ENCODE assay signal across 8 cellular contexts in genomic region chr11:5689551-5689983, GRCh38. TPM values are rescaled to one million over a fixed set of nuclear protein-coding genes. Genes with fewer than 3 reads are reported as not detected.
DNase-seq lines count a peak whose midpoint lies in the region; ATAC-seq lines count a peak whose summit lies in the region.

TSS of gene TRIM22 (plus strand) at chr11:5689790. CDS start at chr11:5696233, 6,443 bp downstream.

- DNase-seq in MG63 (peak; percentile 26), epithelial cell of prostate (ENCODE audit: low read depth, low spot score) (peak; percentile 20), stromal cell of bone marrow (ENCODE audit: low read depth) (peak; percentile 88), epidermal melanocyte (ENCODE audit: insufficient read length, low spot score) (no peak)
- DNase-seq in activated CD8-positive, alpha-beta memory T cell treated with anti-CD3 and anti-CD28 coated beads, Interleukin-2, amount 50 U/mL, for 4 hours, result peak; percentile 32

- peaks cover 12% of the 10 kb centered on the region; the same call in 1 of the 2 replicates for H3K4me1 ChIP-seq in ES-I3 (ENCODE audit: insufficient read depth, low read length)
- H3K4me1 ChIP-seq in mucosa of stomach (ENCODE audit: control insufficient read depth, insufficient read depth, low read length), result peaks cover 16% of the 10 kb centered on the region

- peak within 1 kb of the TSS; percentile 56 for H3K9ac ChIP-seq in ES-I3 (ENCODE audit: low read depth, low read length)
- H3K9ac ChIP-seq in mucosa of stomach (ENCODE audit: low read length), result peak within 1 kb of the TSS; percentile 88

- H3K9me3 ChIP-seq in ES-I3 (ENCODE audit: control insufficient read depth, insufficient read depth, low read length) (no peaks in the 10 kb centered on the region; the same call in 1 of the 2 replicates), MG63 (no peaks in the 10 kb centered on the region), mucosa of stomach (ENCODE audit: control insufficient read depth, low read length) (no peaks in the 10 kb centered on the region)

- peak; percentile 69 for ATAC-seq in GM21825 (IDR thresholded peaks at IDR 0.05; ENCODE audit: unreplicated experiment)

- peak within 1 kb of the TSS; percentile 36 for H3K4me3 ChIP-seq in MG63
- H3K4me3 ChIP-seq in mucosa of stomach (ENCODE audit: low read length), result peak within 1 kb of the TSS; percentile 48

- H3K27me3 ChIP-seq in MG63 (no peaks in the 10 kb centered on the region), mucosa of stomach (ENCODE audit: control insufficient read depth, insufficient read depth, low read length) (no peaks in the 10 kb centered on the region)

- H3K36me3 ChIP-seq in ES-I3 (ENCODE audit: insufficient read depth, low read length) (no peaks in the 10 kb centered on the region), MG63 (no peaks in the 10 kb centered on the region), mucosa of stomach (ENCODE audit: control insufficient read depth, insufficient read depth, low read length) (no peaks in the 10 kb centered on the region)

- peak within 1 kb of the TSS; percentile 70 for H3K27ac ChIP-seq in epithelial cell of prostate

RNA-seq across cellular contexts. Expression of gene TRIM22, which starts in this region (rescaled TPM):
- 1.7 and 8.8 TPM in 2 replicates for total RNA-seq in MG63 (2014; rRNA removed; shearing (Covaris generic); ENCODE audit: low replicate concordance)
